In the genomic region with DNA sequence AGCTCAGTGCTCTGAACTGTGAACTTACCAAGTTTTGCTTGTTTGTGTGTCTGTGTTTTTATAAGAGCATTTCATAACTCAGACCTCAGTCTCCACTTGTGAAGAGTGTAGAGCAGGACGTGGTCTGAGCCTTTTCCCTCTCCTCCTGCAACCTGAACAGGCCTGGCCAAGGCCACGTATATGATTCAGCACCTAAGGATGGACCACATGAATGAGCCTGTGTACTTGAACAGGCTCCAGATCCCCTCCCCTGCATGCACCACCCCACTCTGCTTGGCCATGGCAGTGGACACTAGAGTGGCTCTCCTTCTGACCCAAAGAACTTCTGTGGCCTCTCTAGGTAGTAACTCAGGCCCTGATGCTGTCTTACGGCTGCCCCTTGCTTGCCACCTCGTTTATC, we compare ENCODE assay signal across 19 cellular contexts.
DNase-seq lines count a peak whose midpoint lies in the region; ATAC-seq and TF ChIP-seq lines count a peak whose summit lies in the region.
"Had no signal": no experiment of that assay in that cellular context is flagged by ENCODE, and none has a peak within 500 bp of the region (broad histone marks: within the 10 kb centered on the region; RNA-seq: fewer than 3 reads in every experiment).

No MANE protein-coding gene starts in this region.

- no peaks in the 10 kb centered on the region for H3K4me1 ChIP-seq in foreskin keratinocyte

- peaks cover 25% of the 10 kb centered on the region for H3K27me3 ChIP-seq in foreskin keratinocyte
- H3K27me3 ChIP-seq: SJCRH30 had no signal

- no peak for TF ChIP-seq CTCF in foreskin keratinocyte (conservative IDR thresholded peaks at IDR 0.05)

- H3K27ac ChIP-seq in foreskin keratinocyte, result no peak overlapping the region
- H3K27ac ChIP-seq: SJCRH30 had no signal

- DNase-seq in M059J (ENCODE audit: low read depth), result peak; percentile 58
- DNase-seq in astrocyte of the hippocampus (ENCODE audit: low read depth, low spot score), result peak; percentile 52
- DNase-seq in foreskin keratinocyte, result peak; percentile 22 to 55
- DNase-seq in renal cortical epithelial cell (ENCODE audit: low read depth), result peak; percentile 5
- DNase-seq in NCI-H69 (lab: John Stamatoyannopoulos, UW), result no peak
- no peak for DNase-seq in HCEC 1CT
- DNase-seq: COR-L47, EL, HFFc6, MM.1S, NCI-H1105, NCI-H1694, NCI-H2107, NCI-H345, NCI-H526 treated with DMSO at 0.1 percent for 48 hours, OCI-M1, RPMI8226, SJCRH30 had no signal

- ATAC-seq in foreskin keratinocyte, result peak; percentile 62
- ATAC-seq in GM19452 (IDR thresholded peaks at IDR 0.05; ENCODE audit: unreplicated experiment), result no peak

Comparison
In these comparisons a context has a peak if more than half of its experiments do, and no peak if none do; other contexts are left out.
1. DNase-seq: peak in M059J (single experiment), astrocyte of the hippocampus (single experiment), foreskin keratinocyte (2 of 2) and renal cortical epithelial cell (single experiment); none in NCI-H69 (single experiment) and HCEC 1CT (single experiment).